ENCODE assay signal across 8 cellular contexts in the genomic region with DNA sequence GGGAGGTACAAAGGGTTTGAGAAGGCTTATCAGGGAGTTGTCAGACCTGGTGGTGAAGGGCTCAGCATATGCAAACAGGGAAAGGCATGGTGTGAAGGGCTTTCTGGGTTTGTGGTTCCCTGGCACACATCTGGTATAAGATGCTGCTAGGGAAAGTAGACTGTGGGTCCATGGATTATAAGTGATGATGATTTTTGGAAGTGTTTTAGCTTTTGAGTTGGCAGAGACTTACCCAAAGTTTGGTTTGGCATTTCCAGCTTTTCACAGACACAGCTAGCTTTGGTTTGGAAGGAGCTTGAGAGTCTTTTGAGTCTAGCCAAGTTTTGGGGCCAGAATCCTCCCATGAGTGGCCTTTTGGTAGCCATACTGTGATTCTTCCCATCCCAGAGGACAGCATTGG. TPM values are rescaled to one million over a fixed set of nuclear protein-coding genes. Genes with fewer than 3 reads are reported as not detected.
A peak's percentile ranks its signal among the peaks of the same experiment; 100 is the strongest.
DNase-seq lines count a peak whose midpoint lies in the region; TF ChIP-seq lines count a peak whose summit lies in the region.

No MANE protein-coding gene starts in this region.

- TF ChIP-seq CTCF in VCaP (conservative IDR thresholded peaks at IDR 0.05) (no peak), foreskin fibroblast (IDR thresholded peaks at IDR 0.05; ENCODE audit: low read depth, low read length) (no peak), GM10266 (IDR thresholded peaks at IDR 0.05; ENCODE audit: control insufficient read depth, insufficient read depth, low read depth, missing control alignments) (no peak)

- H3K36me3 ChIP-seq in H7 (replicated peaks; ENCODE audit: control insufficient read depth, insufficient read depth, low read length): peaks cover 58% of the 10 kb centered on the region

- peak overlapping the region; percentile 97 for H3K4me3 ChIP-seq in H7 (ENCODE audit: insufficient read depth, low read depth, low read length)
- peak overlapping the region; percentile 54 to 93 for H3K4me3 ChIP-seq in foreskin fibroblast (ENCODE audit: low read depth in 1 of 2, low read length in 2 of 2)
- peak overlapping the region; percentile 96 for H3K4me3 ChIP-seq in skeletal muscle cell (ENCODE audit: low read depth, low read length)

- H3K27me3 ChIP-seq in H7 (ENCODE audit: control insufficient read depth, insufficient read depth, low read length): peaks cover 4% of the 10 kb centered on the region

- peak overlapping the region; percentile 95; the same call in 1 of the 2 replicates for H3K27ac ChIP-seq in VCaP

- no peak for DNase-seq in H7
- no peak for DNase-seq in foreskin fibroblast
- no peak for DNase-seq in skeletal muscle cell (ENCODE audit: low read depth)
- no peak for DNase-seq in HUDEP-2 (lab: John Stamatoyannopoulos, UW; ENCODE audit: unreplicated experiment in 76 of 76)
- no peak for DNase-seq in SW 1271 (lab: John Stamatoyannopoulos, UW)
- no peak for DNase-seq in GM10266 (ENCODE audit: extremely low spot score)
- DNase-seq in HPDE6-E6E7 (ENCODE audit: extremely low spot score): no peak

RNA-seq across cellular contexts. Expression of a gene that starts 2.3 kb away (rescaled TPM):
- 1,648 and 1,979 TPM in 2 replicates for total RNA-seq in H7 (2014; rRNA removed; shearing (Covaris generic))

RNA-seq across cellular contexts. Expression of a gene that starts 8.8 kb away (rescaled TPM):
- total RNA-seq in H7 (2014; rRNA removed; shearing (Covaris generic)): 85.9 and 96.2 TPM in 2 replicates

RNA-seq across cellular contexts. Expression of a gene that starts 12.3 kb away (rescaled TPM):
- 131 and 188 TPM in 2 replicates for total RNA-seq in H7 (2014; rRNA removed; shearing (Covaris generic))

RNA-seq across cellular contexts. Expression of a gene that starts 26.5 kb away (rescaled TPM):
- total RNA-seq in H7 (2014; rRNA removed; shearing (Covaris generic)): 12.6 and 20.4 TPM in 2 replicates

RNA-seq across cellular contexts. Expression of a gene that starts 27.0 kb away (rescaled TPM):
- 11.0 and 12.5 TPM in 2 replicates for total RNA-seq in H7 (2014; rRNA removed; shearing (Covaris generic))
